ENCODE assay signal across 1 cellular context in the genomic region with DNA sequence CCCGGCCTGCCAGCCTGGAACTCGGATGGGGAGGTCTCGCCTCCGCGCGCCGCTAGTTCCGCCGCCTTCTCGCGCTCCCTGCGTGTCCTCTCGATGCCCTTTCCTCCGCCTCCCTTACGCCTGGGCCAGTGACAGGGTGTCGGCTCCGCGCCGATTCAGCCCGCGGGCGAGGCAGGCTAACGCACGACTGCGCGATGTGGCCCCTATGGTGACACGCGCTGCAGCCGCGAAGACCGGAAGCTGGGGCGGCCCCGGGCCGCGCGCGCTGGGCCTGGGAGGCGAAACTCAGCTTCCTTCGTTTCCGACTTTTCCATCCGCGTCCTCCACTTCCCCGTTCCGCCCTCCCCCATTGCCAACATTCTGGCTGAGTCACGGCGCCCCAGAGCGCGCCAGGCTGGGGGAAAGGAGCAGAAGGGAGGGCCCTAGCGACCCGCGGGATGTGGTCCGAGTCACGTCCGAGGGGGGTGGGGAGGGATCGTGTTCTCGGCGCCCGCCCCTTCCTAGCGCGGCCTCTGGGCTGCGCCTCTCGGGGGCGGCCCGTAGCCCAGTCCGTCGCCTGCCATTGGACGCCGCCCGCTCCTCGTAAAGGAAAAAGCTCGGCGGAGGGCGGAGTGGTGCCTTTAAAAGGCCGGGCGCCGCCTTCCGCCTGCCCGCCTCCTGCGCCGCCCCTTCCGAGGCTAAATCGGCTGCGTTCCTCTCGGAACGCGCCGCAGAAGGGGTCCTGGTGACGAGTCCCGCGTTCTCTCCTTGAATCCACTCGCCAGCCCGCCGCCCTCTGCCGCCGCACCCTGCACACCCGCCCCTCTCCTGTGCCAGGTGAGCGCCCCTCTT.
TF ChIP-seq lines count a peak whose summit lies in the region.

ALDOA (plus strand) TSS at position 649 of the 831 bp plus-strand sequence. CDS start 1,138 bp downstream, outside the sequence.

TF ChIP-seq in HepG2, 621 proteins besides CTCF, POLR2A, EP300 and RAD21 (continues in another document):
- TF ChIP-seq MYPOP (CRISPR knock-in tag; IDR thresholded peaks at IDR 0.05) = peak; percentile 82
- TF ChIP-seq GTF3A (CRISPR knock-in tag; conservative IDR thresholded peaks at IDR 0.05) = peak; percentile 76; the same call in 1 of the 2 replicates
- no peak for TF ChIP-seq RFXANK (CRISPR knock-in tag; IDR thresholded peaks at IDR 0.05)
- TF ChIP-seq CENPX (CRISPR knock-in tag; IDR thresholded peaks at IDR 0.05) = no peak
- TF ChIP-seq, protein P1, sequence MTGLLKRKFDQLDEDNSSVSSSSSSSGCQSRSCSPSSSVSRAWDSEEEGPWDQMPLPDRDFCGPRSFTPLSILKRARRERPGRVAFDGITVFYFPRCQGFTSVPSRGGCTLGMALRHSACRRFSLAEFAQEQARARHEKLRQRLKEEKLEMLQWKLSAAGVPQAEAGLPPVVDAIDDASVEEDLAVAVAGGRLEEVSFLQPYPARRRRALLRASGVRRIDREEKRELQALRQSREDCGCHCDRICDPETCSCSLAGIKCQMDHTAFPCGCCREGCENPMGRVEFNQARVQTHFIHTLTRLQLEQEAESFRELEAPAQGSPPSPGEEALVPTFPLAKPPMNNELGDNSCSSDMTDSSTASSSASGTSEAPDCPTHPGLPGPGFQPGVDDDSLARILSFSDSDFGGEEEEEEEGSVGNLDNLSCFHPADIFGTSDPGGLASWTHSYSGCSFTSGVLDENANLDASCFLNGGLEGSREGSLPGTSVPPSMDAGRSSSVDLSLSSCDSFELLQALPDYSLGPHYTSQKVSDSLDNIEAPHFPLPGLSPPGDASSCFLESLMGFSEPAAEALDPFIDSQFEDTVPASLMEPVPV (CRISPR knock-in tag; IDR thresholded peaks at IDR 0.05) = peak; percentile 87; the same call in 1 of the 2 replicates
- TF ChIP-seq ZNF101 (CRISPR knock-in tag; IDR thresholded peaks at IDR 0.05; ENCODE audit: borderline replicate concordance, low read depth) = 0 out of 2 replicates have a peak, but pooled peaks have one; percentile 38
- TF ChIP-seq ZNF382 (CRISPR knock-in tag; IDR thresholded peaks at IDR 0.05; ENCODE audit: borderline replicate concordance) = no peak
- peak; percentile 80; the same call in 1 of the 2 replicates for TF ChIP-seq ZNF256 (CRISPR knock-in tag; conservative IDR thresholded peaks at IDR 0.05)
- peak; percentile 94 for TF ChIP-seq FLYWCH1 (CRISPR knock-in tag; IDR thresholded peaks at IDR 0.05)
- TF ChIP-seq ARID4A (CRISPR knock-in tag; IDR thresholded peaks at IDR 0.05; ENCODE audit: borderline replicate concordance) = peak; percentile 97
- TF ChIP-seq ATF4 (CRISPR knock-in tag; IDR thresholded peaks at IDR 0.05) = peak in 1 of 2 experiments; percentile 73; a peak in 2 of 4 replicates
- peak; percentile 85 for TF ChIP-seq MTF1 (CRISPR knock-in tag; IDR thresholded peaks at IDR 0.05)
- TF ChIP-seq SALL1 (CRISPR knock-in tag; IDR thresholded peaks at IDR 0.05) = peak; percentile 93
- TF ChIP-seq KLF16 (CRISPR knock-in tag; IDR thresholded peaks at IDR 0.05) = peak in 1 of 2 experiments; percentile 93; a peak in 3 of 4 replicates
- TF ChIP-seq GMEB1 (CRISPR knock-in tag; IDR thresholded peaks at IDR 0.05; ENCODE audit: borderline replicate concordance) = peak; percentile 89
- TF ChIP-seq CBFB (CRISPR knock-in tag; IDR thresholded peaks at IDR 0.05) = peak; percentile 93; the same call in 1 of the 2 replicates
- TF ChIP-seq HDAC1 (CRISPR knock-in tag; IDR thresholded peaks at IDR 0.05) = peak; percentile 89; the same call in 1 of the 2 replicates
- peak; percentile 58 for TF ChIP-seq AHDC1 (CRISPR knock-in tag; IDR thresholded peaks at IDR 0.05; ENCODE audit: borderline replicate concordance)
- no peak for TF ChIP-seq ZNF597 (CRISPR knock-in tag; IDR thresholded peaks at IDR 0.05)
- TF ChIP-seq ZMYM3 (CRISPR knock-in tag; IDR thresholded peaks at IDR 0.05) = peak; percentile 74
- TF ChIP-seq ELK4 (CRISPR knock-in tag; IDR thresholded peaks at IDR 0.05; ENCODE audit: borderline replicate concordance) = peak; percentile 75; the same call in 1 of the 2 replicates
- TF ChIP-seq ZNF317 (CRISPR knock-in tag; IDR thresholded peaks at IDR 0.05) = peak; percentile 93
- TF ChIP-seq HINFP (CRISPR knock-in tag; IDR thresholded peaks at IDR 0.05; ENCODE audit: low read depth) = peak; percentile 88
- TF ChIP-seq ZNF335 (CRISPR knock-in tag; IDR thresholded peaks at IDR 0.05) = peak; percentile 81; the same call in 1 of the 2 replicates
- peak; percentile 65 for TF ChIP-seq ZSCAN9 (CRISPR knock-in tag; IDR thresholded peaks at IDR 0.05; ENCODE audit: borderline replicate concordance)
- peak; percentile 60; the same call in 1 of the 2 replicates for TF ChIP-seq ZNF740 (CRISPR knock-in tag; IDR thresholded peaks at IDR 0.05)
- peak; percentile 99 for TF ChIP-seq DR1 (CRISPR knock-in tag; IDR thresholded peaks at IDR 0.05)
- TF ChIP-seq ZNF275 (CRISPR knock-in tag; IDR thresholded peaks at IDR 0.05; ENCODE audit: borderline replicate concordance) = peak; percentile 95
